Comparison of ENCODE assay signal across 10 cellular contexts in genomic region chr13:110396913-110397379, GRCh38.
DNase-seq lines count a peak whose midpoint lies in the region; ATAC-seq and TF ChIP-seq lines count a peak whose summit lies in the region.
"Had no signal": no experiment of that assay in that cellular context is flagged by ENCODE, and none has a peak within 500 bp of the region (broad histone marks: within the 10 kb centered on the region; RNA-seq: fewer than 3 reads in every experiment).

No MANE protein-coding gene starts in this region.

- POLR2A ChIA-PET in activated CD4-positive, alpha-beta T cell treated with anti-CD3 and anti-CD28 coated beads, Interleukin-2, amount 10 ng/mL, durations not matched to agents 7 days and 5 days (lab: Charles Lee): no interaction called here

- no peak overlapping the region for H3K4me3 ChIP-seq in aorta (ENCODE audit: low read length in 2 of 2)
- H3K4me3 ChIP-seq: SK-N-MC had no signal

- CTCF ChIA-PET in activated CD4-positive, alpha-beta T cell treated with anti-CD3 and anti-CD28 coated beads, Interleukin-2, amount 10 ng/mL, durations not matched to agents 7 days and 5 days (lab: Charles Lee): no interaction called here

- no peak overlapping the region for H3K4me3 Mint-ChIP-seq in nephron progenitor cell
- no peak overlapping the region for H3K4me3 Mint-ChIP-seq in activated CD4-positive, alpha-beta T cell treated with anti-CD3 and anti-CD28 coated beads, Interleukin-2, amount 10 ng/mL, durations not matched to agents 7 days and 5 days

- intact Hi-C loops in Right ventricle myocardium inferior (cut with DNase I): loop anchor here (5.0 kb wide), 1 partner anchor 35 kb away; no protein-coding TSS in a partner anchor
- intact Hi-C loops in cardiac septum (cut with DNase I): no loop called here
- intact Hi-C loops in aorta (cut with DNase I): no loop called here

- H3K9me3 ChIP-seq in aorta (ENCODE audit: control insufficient read depth, low read length): no peaks in the 10 kb centered on the region

- no peaks in the 10 kb centered on the region for H3K27me3 ChIP-seq in aorta (ENCODE audit: control insufficient read depth in 1 of 2, insufficient read depth in 2 of 2, low read length in 1 of 2)

- DNase-seq in Right ventricle myocardium inferior (ENCODE audit: missing footprints) (peak; percentile 92), cardiac septum (ENCODE audit: low spot score) (no peak), fibroblast of gingiva (ENCODE audit: low read depth) (peak; percentile 100), nephron progenitor cell (no peak), aorta (peak; percentile 94 to 95), GM19238 (ENCODE audit: insufficient read length, low spot score) (no peak)
- no peak for DNase-seq in activated CD4-positive, alpha-beta T cell treated with anti-CD3 and anti-CD28 coated beads, Interleukin-2, amount 10 ng/mL, durations not matched to agents 7 days and 5 days
- no peak for DNase-seq in central memory CD4-positive, alpha-beta T cell

- WGBS in aorta, 2 donors: 3 to 7% methylated on average over 11 of the region's 11 CpGs

- no peak for TF ChIP-seq CTCF in nephron progenitor cell (IDR thresholded peaks at IDR 0.05)

- H3K4me1 ChIP-seq in aorta (ENCODE audit: control insufficient read depth in 1 of 2, insufficient read depth in 2 of 2, low read length in 2 of 2): peaks cover 12 to 18% of the 10 kb centered on the region in 2 donors

- peak overlapping the region in 1 of 2 donors; percentile 100 for H3K27ac ChIP-seq in aorta (ENCODE audit: low read depth in 1 of 2, low read length in 2 of 2)
- H3K27ac ChIP-seq: 22Rv1, SK-N-MC had no signal

- peaks cover 36% of the 10 kb centered on the region for H3K4me1 Mint-ChIP-seq in nephron progenitor cell
- no peaks in the 10 kb centered on the region for H3K4me1 Mint-ChIP-seq in activated CD4-positive, alpha-beta T cell treated with anti-CD3 and anti-CD28 coated beads, Interleukin-2, amount 10 ng/mL, durations not matched to agents 7 days and 5 days

- peaks cover 3% of the 10 kb centered on the region for H3K27me3 Mint-ChIP-seq in nephron progenitor cell (ENCODE audit: low read depth, poor library complexity)
- peaks cover 58% of the 10 kb centered on the region for H3K27me3 Mint-ChIP-seq in activated CD4-positive, alpha-beta T cell treated with anti-CD3 and anti-CD28 coated beads, Interleukin-2, amount 10 ng/mL, durations not matched to agents 7 days and 5 days

- H3K27ac Mint-ChIP-seq in nephron progenitor cell: peak overlapping the region; percentile 7
- no peak overlapping the region for H3K27ac Mint-ChIP-seq in activated CD4-positive, alpha-beta T cell treated with anti-CD3 and anti-CD28 coated beads, Interleukin-2, amount 10 ng/mL, durations not matched to agents 7 days and 5 days

- ATAC-seq in Right ventricle myocardium inferior (peak; percentile 94), aorta (ENCODE audit: low FRiP score) (peak; percentile 95)

- H3K36me3 Mint-ChIP-seq in nephron progenitor cell (ENCODE audit: low read depth): peaks cover 72% of the 10 kb centered on the region
- no peaks in the 10 kb centered on the region for H3K36me3 Mint-ChIP-seq in activated CD4-positive, alpha-beta T cell treated with anti-CD3 and anti-CD28 coated beads, Interleukin-2, amount 10 ng/mL, durations not matched to agents 7 days and 5 days (ENCODE audit: low read depth)

- no peaks in the 10 kb centered on the region for H3K36me3 ChIP-seq in aorta (ENCODE audit: control insufficient read depth in 1 of 2, insufficient read depth in 2 of 2, low read length in 1 of 2)

- peaks cover 13% of the 10 kb centered on the region for H3K9me3 Mint-ChIP-seq in nephron progenitor cell
- no peaks in the 10 kb centered on the region for H3K9me3 Mint-ChIP-seq in activated CD4-positive, alpha-beta T cell treated with anti-CD3 and anti-CD28 coated beads, Interleukin-2, amount 10 ng/mL, durations not matched to agents 7 days and 5 days

Comparison
In these comparisons a context has a peak if more than half of its experiments do, and no peak if none do; other contexts are left out.
1. DNase-seq: peak in Right ventricle myocardium inferior (single experiment), fibroblast of gingiva (single experiment) and aorta (2 of 2); none in cardiac septum (single experiment), nephron progenitor cell (single experiment), activated CD4-positive, alpha-beta T cell treated with anti-CD3 and anti-CD28 coated beads, Interleukin-2, amount 10 ng/mL, durations not matched to agents 7 days and 5 days (single experiment), central memory CD4-positive, alpha-beta T cell (single experiment) and GM19238 (single experiment).